8 cellular contexts compared by ENCODE assay signal in the genomic region with DNA sequence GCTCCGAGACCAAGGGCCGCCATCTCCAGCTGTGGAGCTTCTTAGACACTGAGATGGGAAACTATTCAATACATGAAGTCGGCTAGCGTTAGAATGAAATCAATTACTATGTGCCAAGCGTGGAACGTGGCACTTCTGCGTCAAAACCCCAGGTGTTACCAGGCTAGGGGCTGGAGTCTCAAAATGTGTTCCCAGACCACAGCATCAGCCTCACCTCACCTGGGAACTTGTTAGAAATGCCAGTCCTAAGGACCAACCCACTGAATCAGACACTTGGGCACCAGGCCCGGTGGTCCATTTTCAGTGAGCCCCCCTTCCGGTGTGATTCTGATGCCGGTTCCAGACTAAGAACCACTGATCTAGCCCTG. TPM values are rescaled to one million over a fixed set of nuclear protein-coding genes. Genes with fewer than 3 reads are reported as not detected.
DNase-seq lines count a peak whose midpoint lies in the region; ATAC-seq and TF ChIP-seq lines count a peak whose summit lies in the region.

No MANE protein-coding gene starts in this region.

- intact Hi-C loops in left ventricle myocardium inferior (cut with micrococcal nuclease) (no loop called here), Right ventricle myocardium inferior (cut with DNase I) (no loop called here)

- ATAC-seq in Right ventricle myocardium inferior: no peak

- no peak for TF ChIP-seq CTCF in left ventricle myocardium inferior (IDR thresholded peaks at IDR 0.05; ENCODE audit: borderline replicate concordance)

- H3K27ac ChIP-seq in left ventricle myocardium inferior (replicated peaks) (peak overlapping the region; percentile 100), caudate nucleus (ENCODE audit: low read depth, low read length) (peak overlapping the region; percentile 96), muscle layer of duodenum (ENCODE audit: low read length) (peak overlapping the region; percentile 94)

- H3K9me3 ChIP-seq in left ventricle myocardium inferior (replicated peaks) (no peaks in the 10 kb centered on the region), muscle layer of duodenum (ENCODE audit: control insufficient read depth in 1 of 2, low read length in 2 of 2) (no peaks in the 10 kb centered on the region)

- peaks cover 86% of the 10 kb centered on the region for H3K4me1 ChIP-seq in left ventricle myocardium inferior
- peaks cover 37 to 53% of the 10 kb centered on the region in 2 donors for H3K4me1 ChIP-seq in muscle layer of duodenum (ENCODE audit: control insufficient read depth in 1 of 2, insufficient read depth in 2 of 2, low read length in 2 of 2)

- H3K36me3 ChIP-seq in left ventricle myocardium inferior: peaks cover 9% of the 10 kb centered on the region
- peaks cover 0 to 10% of the 10 kb centered on the region in 2 donors for H3K36me3 ChIP-seq in muscle layer of duodenum (ENCODE audit: control insufficient read depth in 1 of 2, insufficient read depth in 2 of 2, low read length in 2 of 2)

- H3K4me3 ChIP-seq in left ventricle myocardium inferior: peak overlapping the region; percentile 81
- peak overlapping the region; percentile 43 to 62 for H3K4me3 ChIP-seq in muscle layer of duodenum (ENCODE audit: low read depth in 1 of 2, low read length in 2 of 2)

- no peak for DNase-seq in left ventricle myocardium inferior
- no peak for DNase-seq in Right ventricle myocardium inferior (ENCODE audit: missing footprints)
- no peak for DNase-seq in caudate nucleus (lab: John Stamatoyannopoulos, UW)
- DNase-seq in cerebellum (ENCODE audit: low spot score): no peak
- no peak for DNase-seq in NCI-H1930 (lab: John Stamatoyannopoulos, UW)
- no peak for DNase-seq in activated CD4-positive, CD25-positive, alpha-beta regulatory T cell (lab: John Stamatoyannopoulos, UW)
- no peak for DNase-seq in GOT3 (lab: John Stamatoyannopoulos, UW)

- H3K27me3 ChIP-seq in left ventricle myocardium inferior (ENCODE audit: low read depth) (no peaks in the 10 kb centered on the region), muscle layer of duodenum (ENCODE audit: low read depth, low read length) (no peaks in the 10 kb centered on the region)

RNA-seq across cellular contexts. Expression of gene SETD1B, which starts 5.0 kb away (rescaled TPM):
- total RNA-seq in left ventricle myocardium inferior (7.9 TPM), Right ventricle myocardium inferior (8.0 TPM), cerebellum (3.8 TPM)

RNA-seq across cellular contexts. Expression of gene RHOF, which starts 5.3 kb away (rescaled TPM):
- total RNA-seq in left ventricle myocardium inferior: 44.3 TPM
- 47.7 TPM for total RNA-seq in Right ventricle myocardium inferior
- total RNA-seq in cerebellum: 16.5 TPM

RNA-seq across cellular contexts. Expression of gene HPD, which starts 59.9 kb away (rescaled TPM):
- total RNA-seq in left ventricle myocardium inferior (1.3 TPM), Right ventricle myocardium inferior (2.3 TPM), cerebellum (not detected)
